Comparison of ENCODE assay signal across 1 cellular context in the genomic region with DNA sequence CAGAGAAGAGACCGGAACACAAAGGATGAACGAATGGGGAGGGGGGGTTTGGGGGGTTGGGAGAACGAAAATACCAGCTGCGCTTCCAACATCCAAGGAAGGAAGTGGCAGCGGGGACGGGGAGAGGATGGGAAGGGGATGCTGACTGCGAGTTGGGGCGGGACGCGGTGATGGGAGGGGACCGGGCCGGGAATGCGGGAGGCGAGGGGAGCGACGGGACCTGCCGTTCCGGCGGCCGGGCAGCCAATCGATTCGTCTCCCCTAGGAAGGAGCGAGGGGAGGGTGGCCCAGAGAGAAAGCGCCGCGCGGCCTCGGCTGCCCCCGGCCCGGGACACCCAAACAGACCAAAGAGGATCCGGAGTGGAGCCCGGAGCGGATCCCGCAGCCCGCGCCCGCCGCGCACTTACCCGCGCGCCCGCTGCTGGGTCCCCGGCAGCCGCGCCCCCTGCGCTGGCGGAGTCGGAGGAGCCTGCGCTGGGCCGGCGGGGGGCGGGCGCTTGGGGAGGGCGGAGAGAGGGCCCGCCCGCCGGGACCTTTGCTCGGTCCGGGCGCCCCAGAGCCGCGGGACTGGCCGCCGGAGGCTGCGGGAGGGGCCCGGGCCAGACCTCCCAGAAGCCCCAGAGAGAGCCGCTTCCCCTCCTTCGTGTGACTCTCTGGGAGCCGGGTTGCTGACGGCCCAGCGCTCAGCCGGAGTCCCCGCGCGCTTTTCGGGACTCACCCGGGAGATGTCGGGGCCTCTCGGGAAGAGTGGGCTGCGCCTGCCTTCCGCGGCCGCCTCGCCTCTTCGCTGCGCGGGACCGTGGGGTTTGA.
TF ChIP-seq lines count a peak whose summit lies in the region.

A gene (minus strand): TSS at position 476 of the 810 bp plus-strand sequence. CDS start 7,690 bp downstream, outside the sequence.

TF ChIP-seq in HepG2, 621 proteins besides CTCF, POLR2A, EP300 and RAD21 (continued from another document and continues in another):
- TF ChIP-seq TAF1 (CRISPR knock-in tag; IDR thresholded peaks at IDR 0.05) (peak; percentile 66), POLR2AphosphoS5 (IDR thresholded peaks at IDR 0.05; ENCODE audit: low read depth, low read length) (peak; percentile 61), MAZ (IDR thresholded peaks at IDR 0.05; ENCODE audit: borderline replicate concordance, low read depth, low read length) (0 out of 2 replicates have a peak, but pooled peaks have one; percentile 12), MAZ (CRISPR knock-in tag; IDR thresholded peaks at IDR 0.05; ENCODE audit: low read depth) (peak; percentile 60; the same call in 1 of the 2 replicates), ZNF883 (CRISPR knock-in tag; IDR thresholded peaks at IDR 0.05; ENCODE audit: not compliant biosample characterization) (peak; percentile 21), KLF13 (CRISPR knock-in tag; IDR thresholded peaks at IDR 0.05) (0 out of 2 replicates have a peak, but pooled peaks have one; percentile 50), PRMT3 (CRISPR knock-in tag; IDR thresholded peaks at IDR 0.05; ENCODE audit: borderline replicate concordance, low read depth) (0 out of 2 replicates have a peak, but pooled peaks have one; percentile 37), GABPB1 (CRISPR knock-in tag; IDR thresholded peaks at IDR 0.05) (peak; percentile 62), PHF8 (CRISPR knock-in tag; IDR thresholded peaks at IDR 0.05) (peak; percentile 84), MEF2D (CRISPR knock-in tag; IDR thresholded peaks at IDR 0.05) (no peak), ZNF589 (CRISPR knock-in tag; conservative IDR thresholded peaks at IDR 0.05) (no peak), PAX8 (CRISPR knock-in tag; IDR thresholded peaks at IDR 0.05; ENCODE audit: borderline replicate concordance) (peak; percentile 86; the same call in 1 of the 2 replicates), HIVEP1 (CRISPR knock-in tag; IDR thresholded peaks at IDR 0.05) (no peak), ZNF558 (CRISPR knock-in tag; IDR thresholded peaks at IDR 0.05; ENCODE audit: borderline replicate concordance) (peak; percentile 58; the same call in 1 of the 2 replicates), ATF7 (IDR thresholded peaks at IDR 0.05) (no peak), ATF7 (CRISPR knock-in tag; IDR thresholded peaks at IDR 0.05) (no peak), RBFOX2 (IDR thresholded peaks at IDR 0.05; ENCODE audit: low read depth, low read length) (peak; percentile 85), XRCC5 (optimal IDR thresholded peaks at IDR 0.05; ENCODE audit: low read length) (no peak), ZNF776 (CRISPR knock-in tag; IDR thresholded peaks at IDR 0.05) (no peak), KLF12 (CRISPR knock-in tag; IDR thresholded peaks at IDR 0.05; ENCODE audit: borderline replicate concordance) (no peak), ZNF441 (CRISPR knock-in tag; IDR thresholded peaks at IDR 0.05; ENCODE audit: borderline replicate concordance) (peak; percentile 89; the same call in 1 of the 2 replicates), ZNF350 (CRISPR knock-in tag; IDR thresholded peaks at IDR 0.05; ENCODE audit: borderline replicate concordance, low read depth) (peak; percentile 5; the same call in 1 of the 2 replicates), ISL2 (CRISPR knock-in tag; IDR thresholded peaks at IDR 0.05) (peak; percentile 19; the same call in 1 of the 2 replicates), ZNF143 (CRISPR knock-in tag; IDR thresholded peaks at IDR 0.05) (peak; percentile 71)
- TF ChIP-seq, protein P1, sequence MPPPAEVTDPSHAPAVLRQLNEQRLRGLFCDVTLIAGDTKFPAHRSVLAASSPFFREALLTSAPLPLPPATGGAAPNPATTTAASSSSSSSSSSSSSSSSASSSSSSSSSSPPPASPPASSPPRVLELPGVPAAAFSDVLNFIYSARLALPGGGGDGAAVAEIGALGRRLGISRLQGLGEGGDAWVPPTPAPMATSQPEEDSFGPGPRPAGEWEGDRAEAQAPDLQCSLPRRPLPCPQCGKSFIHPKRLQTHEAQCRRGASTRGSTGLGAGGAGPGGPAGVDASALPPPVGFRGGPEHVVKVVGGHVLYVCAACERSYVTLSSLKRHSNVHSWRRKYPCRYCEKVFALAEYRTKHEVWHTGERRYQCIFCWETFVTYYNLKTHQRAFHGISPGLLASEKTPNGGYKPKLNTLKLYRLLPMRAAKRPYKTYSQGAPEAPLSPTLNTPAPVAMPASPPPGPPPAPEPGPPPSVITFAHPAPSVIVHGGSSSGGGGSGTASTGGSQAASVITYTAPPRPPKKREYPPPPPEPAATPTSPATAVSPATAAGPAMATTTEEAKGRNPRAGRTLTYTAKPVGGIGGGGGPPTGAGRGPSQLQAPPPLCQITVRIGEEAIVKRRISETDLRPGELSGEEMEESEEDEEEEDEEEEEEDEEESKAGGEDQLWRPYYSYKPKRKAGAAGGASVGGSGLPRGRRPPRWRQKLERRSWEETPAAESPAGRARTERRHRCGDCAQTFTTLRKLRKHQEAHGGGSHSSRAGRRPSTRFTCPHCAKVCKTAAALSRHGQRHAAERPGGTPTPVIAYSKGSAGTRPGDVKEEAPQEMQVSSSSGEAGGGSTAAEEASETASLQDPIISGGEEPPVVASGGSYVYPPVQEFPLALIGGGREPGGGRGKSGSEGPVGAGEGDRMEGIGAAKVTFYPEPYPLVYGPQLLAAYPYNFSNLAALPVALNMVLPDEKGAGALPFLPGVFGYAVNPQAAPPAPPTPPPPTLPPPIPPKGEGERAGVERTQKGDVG (CRISPR knock-in tag; IDR thresholded peaks at IDR 0.05; ENCODE audit: borderline replicate concordance) = 0 out of 2 replicates have a peak, but pooled peaks have one; percentile 23
- TF ChIP-seq, protein P2, sequence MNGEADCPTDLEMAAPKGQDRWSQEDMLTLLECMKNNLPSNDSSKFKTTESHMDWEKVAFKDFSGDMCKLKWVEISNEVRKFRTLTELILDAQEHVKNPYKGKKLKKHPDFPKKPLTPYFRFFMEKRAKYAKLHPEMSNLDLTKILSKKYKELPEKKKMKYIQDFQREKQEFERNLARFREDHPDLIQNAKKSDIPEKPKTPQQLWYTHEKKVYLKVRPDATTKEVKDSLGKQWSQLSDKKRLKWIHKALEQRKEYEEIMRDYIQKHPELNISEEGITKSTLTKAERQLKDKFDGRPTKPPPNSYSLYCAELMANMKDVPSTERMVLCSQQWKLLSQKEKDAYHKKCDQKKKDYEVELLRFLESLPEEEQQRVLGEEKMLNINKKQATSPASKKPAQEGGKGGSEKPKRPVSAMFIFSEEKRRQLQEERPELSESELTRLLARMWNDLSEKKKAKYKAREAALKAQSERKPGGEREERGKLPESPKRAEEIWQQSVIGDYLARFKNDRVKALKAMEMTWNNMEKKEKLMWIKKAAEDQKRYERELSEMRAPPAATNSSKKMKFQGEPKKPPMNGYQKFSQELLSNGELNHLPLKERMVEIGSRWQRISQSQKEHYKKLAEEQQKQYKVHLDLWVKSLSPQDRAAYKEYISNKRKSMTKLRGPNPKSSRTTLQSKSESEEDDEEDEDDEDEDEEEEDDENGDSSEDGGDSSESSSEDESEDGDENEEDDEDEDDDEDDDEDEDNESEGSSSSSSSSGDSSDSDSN (CRISPR knock-in tag; IDR thresholded peaks at IDR 0.05) = peak; percentile 86
- TF ChIP-seq, protein P3, sequence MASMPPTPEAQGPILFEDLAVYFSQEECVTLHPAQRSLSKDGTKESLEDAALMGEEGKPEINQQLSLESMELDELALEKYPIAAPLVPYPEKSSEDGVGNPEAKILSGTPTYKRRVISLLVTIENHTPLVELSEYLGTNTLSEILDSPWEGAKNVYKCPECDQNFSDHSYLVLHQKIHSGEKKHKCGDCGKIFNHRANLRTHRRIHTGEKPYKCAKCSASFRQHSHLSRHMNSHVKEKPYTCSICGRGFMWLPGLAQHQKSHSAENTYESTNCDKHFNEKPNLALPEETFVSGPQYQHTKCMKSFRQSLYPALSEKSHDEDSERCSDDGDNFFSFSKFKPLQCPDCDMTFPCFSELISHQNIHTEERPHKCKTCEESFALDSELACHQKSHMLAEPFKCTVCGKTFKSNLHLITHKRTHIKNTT (CRISPR knock-in tag; IDR thresholded peaks at IDR 0.05) = no peak
- TF ChIP-seq, protein P4, sequence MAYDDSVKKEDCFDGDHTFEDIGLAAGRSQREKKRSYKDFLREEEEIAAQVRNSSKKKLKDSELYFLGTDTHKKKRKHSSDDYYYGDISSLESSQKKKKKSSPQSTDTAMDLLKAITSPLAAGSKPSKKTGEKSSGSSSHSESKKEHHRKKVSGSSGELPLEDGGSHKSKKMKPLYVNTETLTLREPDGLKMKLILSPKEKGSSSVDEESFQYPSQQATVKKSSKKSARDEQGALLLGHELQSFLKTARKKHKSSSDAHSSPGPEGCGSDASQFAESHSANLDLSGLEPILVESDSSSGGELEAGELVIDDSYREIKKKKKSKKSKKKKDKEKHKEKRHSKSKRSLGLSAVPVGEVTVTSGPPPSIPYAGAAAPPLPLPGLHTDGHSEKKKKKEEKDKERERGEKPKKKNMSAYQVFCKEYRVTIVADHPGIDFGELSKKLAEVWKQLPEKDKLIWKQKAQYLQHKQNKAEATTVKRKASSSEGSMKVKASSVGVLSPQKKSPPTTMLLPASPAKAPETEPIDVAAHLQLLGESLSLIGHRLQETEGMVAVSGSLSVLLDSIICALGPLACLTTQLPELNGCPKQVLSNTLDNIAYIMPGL (CRISPR knock-in tag; IDR thresholded peaks at IDR 0.05; ENCODE audit: borderline replicate concordance in 1 of 2, low read depth in 1 of 2) = peak; percentile 42 to 52; a peak in 2 of 4 replicates
- TF ChIP-seq, protein P5, sequence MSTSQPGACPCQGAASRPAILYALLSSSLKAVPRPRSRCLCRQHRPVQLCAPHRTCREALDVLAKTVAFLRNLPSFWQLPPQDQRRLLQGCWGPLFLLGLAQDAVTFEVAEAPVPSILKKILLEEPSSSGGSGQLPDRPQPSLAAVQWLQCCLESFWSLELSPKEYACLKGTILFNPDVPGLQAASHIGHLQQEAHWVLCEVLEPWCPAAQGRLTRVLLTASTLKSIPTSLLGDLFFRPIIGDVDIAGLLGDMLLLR (CRISPR knock-in tag; IDR thresholded peaks at IDR 0.05) = no peak
- TF ChIP-seq, protein P6, sequence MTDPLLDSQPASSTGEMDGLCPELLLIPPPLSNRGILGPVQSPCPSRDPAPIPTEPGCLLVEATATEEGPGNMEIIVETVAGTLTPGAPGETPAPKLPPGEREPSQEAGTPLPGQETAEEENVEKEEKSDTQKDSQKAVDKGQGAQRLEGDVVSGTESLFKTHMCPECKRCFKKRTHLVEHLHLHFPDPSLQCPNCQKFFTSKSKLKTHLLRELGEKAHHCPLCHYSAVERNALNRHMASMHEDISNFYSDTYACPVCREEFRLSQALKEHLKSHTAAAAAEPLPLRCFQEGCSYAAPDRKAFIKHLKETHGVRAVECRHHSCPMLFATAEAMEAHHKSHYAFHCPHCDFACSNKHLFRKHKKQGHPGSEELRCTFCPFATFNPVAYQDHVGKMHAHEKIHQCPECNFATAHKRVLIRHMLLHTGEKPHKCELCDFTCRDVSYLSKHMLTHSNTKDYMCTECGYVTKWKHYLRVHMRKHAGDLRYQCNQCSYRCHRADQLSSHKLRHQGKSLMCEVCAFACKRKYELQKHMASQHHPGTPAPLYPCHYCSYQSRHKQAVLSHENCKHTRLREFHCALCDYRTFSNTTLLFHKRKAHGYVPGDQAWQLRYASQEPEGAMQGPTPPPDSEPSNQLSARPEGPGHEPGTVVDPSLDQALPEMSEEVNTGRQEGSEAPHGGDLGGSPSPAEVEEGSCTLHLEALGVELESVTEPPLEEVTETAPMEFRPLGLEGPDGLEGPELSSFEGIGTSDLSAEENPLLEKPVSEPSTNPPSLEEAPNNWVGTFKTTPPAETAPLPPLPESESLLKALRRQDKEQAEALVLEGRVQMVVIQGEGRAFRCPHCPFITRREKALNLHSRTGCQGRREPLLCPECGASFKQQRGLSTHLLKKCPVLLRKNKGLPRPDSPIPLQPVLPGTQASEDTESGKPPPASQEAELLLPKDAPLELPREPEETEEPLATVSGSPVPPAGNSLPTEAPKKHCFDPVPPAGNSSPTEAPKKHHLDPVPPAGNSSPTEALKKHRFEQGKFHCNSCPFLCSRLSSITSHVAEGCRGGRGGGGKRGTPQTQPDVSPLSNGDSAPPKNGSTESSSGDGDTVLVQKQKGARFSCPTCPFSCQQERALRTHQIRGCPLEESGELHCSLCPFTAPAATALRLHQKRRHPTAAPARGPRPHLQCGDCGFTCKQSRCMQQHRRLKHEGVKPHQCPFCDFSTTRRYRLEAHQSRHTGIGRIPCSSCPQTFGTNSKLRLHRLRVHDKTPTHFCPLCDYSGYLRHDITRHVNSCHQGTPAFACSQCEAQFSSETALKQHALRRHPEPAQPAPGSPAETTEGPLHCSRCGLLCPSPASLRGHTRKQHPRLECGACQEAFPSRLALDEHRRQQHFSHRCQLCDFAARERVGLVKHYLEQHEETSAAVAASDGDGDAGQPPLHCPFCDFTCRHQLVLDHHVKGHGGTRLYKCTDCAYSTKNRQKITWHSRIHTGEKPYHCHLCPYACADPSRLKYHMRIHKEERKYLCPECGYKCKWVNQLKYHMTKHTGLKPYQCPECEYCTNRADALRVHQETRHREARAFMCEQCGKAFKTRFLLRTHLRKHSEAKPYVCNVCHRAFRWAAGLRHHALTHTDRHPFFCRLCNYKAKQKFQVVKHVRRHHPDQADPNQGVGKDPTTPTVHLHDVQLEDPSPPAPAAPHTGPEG (CRISPR knock-in tag; IDR thresholded peaks at IDR 0.05) = no peak; the same call in 1 of the 2 replicates
- TF ChIP-seq, protein P7, sequence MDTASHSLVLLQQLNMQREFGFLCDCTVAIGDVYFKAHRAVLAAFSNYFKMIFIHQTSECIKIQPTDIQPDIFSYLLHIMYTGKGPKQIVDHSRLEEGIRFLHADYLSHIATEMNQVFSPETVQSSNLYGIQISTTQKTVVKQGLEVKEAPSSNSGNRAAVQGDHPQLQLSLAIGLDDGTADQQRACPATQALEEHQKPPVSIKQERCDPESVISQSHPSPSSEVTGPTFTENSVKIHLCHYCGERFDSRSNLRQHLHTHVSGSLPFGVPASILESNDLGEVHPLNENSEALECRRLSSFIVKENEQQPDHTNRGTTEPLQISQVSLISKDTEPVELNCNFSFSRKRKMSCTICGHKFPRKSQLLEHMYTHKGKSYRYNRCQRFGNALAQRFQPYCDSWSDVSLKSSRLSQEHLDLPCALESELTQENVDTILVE (CRISPR knock-in tag; IDR thresholded peaks at IDR 0.05) = 0 out of 2 replicates have a peak, but pooled peaks have one; percentile 22
- TF ChIP-seq, protein P8, sequence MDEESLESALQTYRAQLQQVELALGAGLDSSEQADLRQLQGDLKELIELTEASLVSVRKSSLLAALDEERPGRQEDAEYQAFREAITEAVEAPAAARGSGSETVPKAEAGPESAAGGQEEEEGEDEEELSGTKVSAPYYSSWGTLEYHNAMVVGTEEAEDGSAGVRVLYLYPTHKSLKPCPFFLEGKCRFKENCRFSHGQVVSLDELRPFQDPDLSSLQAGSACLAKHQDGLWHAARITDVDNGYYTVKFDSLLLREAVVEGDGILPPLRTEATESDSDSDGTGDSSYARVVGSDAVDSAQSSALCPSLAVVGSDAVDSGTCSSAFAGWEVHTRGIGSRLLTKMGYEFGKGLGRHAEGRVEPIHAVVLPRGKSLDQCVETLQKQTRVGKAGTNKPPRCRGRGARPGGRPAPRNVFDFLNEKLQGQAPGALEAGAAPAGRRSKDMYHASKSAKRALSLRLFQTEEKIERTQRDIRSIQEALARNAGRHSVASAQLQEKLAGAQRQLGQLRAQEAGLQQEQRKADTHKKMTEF (CRISPR knock-in tag; IDR thresholded peaks at IDR 0.05) = 0 out of 2 replicates have a peak, but pooled peaks have one; percentile 57
